Comparison of ENCODE assay signal across 10 cellular contexts in genomic region chr2:98560256-98560771, GRCh38. TPM values are rescaled to one million over a fixed set of nuclear protein-coding genes. Genes with fewer than 3 reads are reported as not detected.
DNase-seq lines count a peak whose midpoint lies in the region; ATAC-seq, FAIRE-seq and TF ChIP-seq lines count a peak whose summit lies in the region.
"Had no signal": no experiment of that assay in that cellular context is flagged by ENCODE, and none has a peak within 500 bp of the region (broad histone marks: within the 10 kb centered on the region; RNA-seq: fewer than 3 reads in every experiment).

No MANE protein-coding gene starts in this region.

- TF ChIP-seq EP300 in HepG2 (IDR thresholded peaks at IDR 0.05; ENCODE audit: low read depth in 2 of 2, low read length in 2 of 2) (no peak), HepG2 (CRISPR knock-in tag; IDR thresholded peaks at IDR 0.05; ENCODE audit: borderline replicate concordance) (no peak)

- no peak for TF ChIP-seq CTCF in HepG2 (CRISPR knock-in tag; IDR thresholded peaks at IDR 0.05)

- no peaks in the 10 kb centered on the region for H3K79me2 ChIP-seq in HepG2 (ENCODE audit: insufficient read depth, low read length)

- peaks cover 5 to 21% (median 9%) of the 10 kb centered on the region in 4 donors for H3K4me1 Mint-ChIP-seq in CD4-positive, CD25-positive, alpha-beta regulatory T cell
- peaks cover 22 to 46% (median 42%) of the 10 kb centered on the region in 4 donors for H3K4me1 Mint-ChIP-seq in naive thymus-derived CD8-positive, alpha-beta T cell

- H3K36me3 Mint-ChIP-seq in CD4-positive, CD25-positive, alpha-beta regulatory T cell = peaks cover 43% of the 10 kb centered on the region
- peaks cover 0 to 95% (median 8%) of the 10 kb centered on the region in 3 donors for H3K36me3 Mint-ChIP-seq in naive thymus-derived CD8-positive, alpha-beta T cell

- peaks cover 97% of the 10 kb centered on the region for H3K36me3 ChIP-seq in CD4-positive, CD25-positive, alpha-beta regulatory T cell (ENCODE audit: control insufficient read depth, insufficient read depth, low read length)
- H3K36me3 ChIP-seq in HepG2 (replicated peaks in 1 of 2; ENCODE audit: control insufficient read depth in 1 of 2, insufficient read depth in 2 of 2, low read length in 2 of 2) = peaks cover 7 to 9% of the 10 kb centered on the region in 2 experiments; a peak in 4 of 5 replicates

- H3K4me2 ChIP-seq in HepG2 (ENCODE audit: low read depth, low read length) = no peak overlapping the region

- in situ Hi-C loops in HepG2 (cut with HindIII; ENCODE audit: extremely low pct_ligation_motif_present, low pct_unique_long_range_greater_than_20kb) = no loop called here

- H3K4me1 ChIP-seq in CD4-positive, CD25-positive, alpha-beta regulatory T cell (ENCODE audit: control insufficient read depth, insufficient read depth, low read length, poor library complexity, severe bottlenecking) = no peaks in the 10 kb centered on the region
- peaks cover 10% of the 10 kb centered on the region; the same call in 1 of the 2 replicates for H3K4me1 ChIP-seq in HepG2 (ENCODE audit: insufficient read depth, low read length)

- H3K27me3 ChIP-seq in CD4-positive, CD25-positive, alpha-beta regulatory T cell (ENCODE audit: control insufficient read depth, insufficient read depth, low read length) = no peaks in the 10 kb centered on the region
- H3K27me3 ChIP-seq in HepG2 (ENCODE audit: control insufficient read depth in 1 of 2, insufficient read depth in 2 of 2, low read length in 2 of 2) = no peaks in the 10 kb centered on the region

- DNase-seq in CD4-positive, CD25-positive, alpha-beta regulatory T cell = no peak
- DNase-seq in M059J (ENCODE audit: low read depth) = peak; percentile 90
- DNase-seq in dedifferentiated amniotic fluid mesenchymal stem cell (ENCODE audit: extremely low spot score) = peak; percentile 94
- DNase-seq in naive thymus-derived CD8-positive, alpha-beta T cell = no peak
- DNase-seq in HepG2 (ENCODE audit: low spot score) = no peak
- no peak for DNase-seq in ecto neural progenitor cell (ENCODE audit: low spot score)
- DNase-seq: midbrain, NCI-H774 had no signal

- H3K27ac Mint-ChIP-seq in CD4-positive, CD25-positive, alpha-beta regulatory T cell = peak overlapping the region in 2 of 3 donors; percentile 30 to 76
- peak overlapping the region in 9 of 10 donors; percentile 4 to 87 (median 53) for H3K27ac Mint-ChIP-seq in naive thymus-derived CD8-positive, alpha-beta T cell

- intact Hi-C loops in HepG2 (cut with micrococcal nuclease; ENCODE audit: unreplicated experiment) = no loop called here

- WGBS in HepG2 (ENCODE audit: low lambda C conversion rate) = 94% methylated on average over 9 of the region's 9 CpGs

- H3K27ac ChIP-seq in CD4-positive, CD25-positive, alpha-beta regulatory T cell (ENCODE audit: insufficient read depth, low read length, poor library complexity, severe bottlenecking) = no peak overlapping the region
- H3K27ac ChIP-seq in HepG2 (ENCODE audit: extremely low read length, insufficient read depth, low read length) = no peak overlapping the region

- no peaks in the 10 kb centered on the region for H3K9me3 Mint-ChIP-seq in CD4-positive, CD25-positive, alpha-beta regulatory T cell
- H3K9me3 Mint-ChIP-seq in naive thymus-derived CD8-positive, alpha-beta T cell = no peaks in the 10 kb centered on the region

- H3K9me3 ChIP-seq in CD4-positive, CD25-positive, alpha-beta regulatory T cell (ENCODE audit: control insufficient read depth in 2 of 2, low read length in 2 of 2) = no peaks in the 10 kb centered on the region
- H3K9me3 ChIP-seq in HepG2 (ENCODE audit: low read length) = no peaks in the 10 kb centered on the region

- H3K27me3 Mint-ChIP-seq in CD4-positive, CD25-positive, alpha-beta regulatory T cell = no peaks in the 10 kb centered on the region
- no peaks in the 10 kb centered on the region for H3K27me3 Mint-ChIP-seq in naive thymus-derived CD8-positive, alpha-beta T cell

- ATAC-seq in CD4-positive, CD25-positive, alpha-beta regulatory T cell (ENCODE audit: low read depth in 2 of 2) = no peak
- ATAC-seq in naive thymus-derived CD8-positive, alpha-beta T cell = no peak
- ATAC-seq in HepG2 (no peak), GM18511 (IDR thresholded peaks at IDR 0.05; ENCODE audit: unreplicated experiment) (no peak), HG03460 (IDR thresholded peaks at IDR 0.05; ENCODE audit: unreplicated experiment) (no peak)

- no TSS peak for BruUV-seq in HepG2 (replicated peaks; lab: Mats Ljungman, UMichigan)

- no peak for TF ChIP-seq RAD21 in HepG2 (CRISPR knock-in tag; IDR thresholded peaks at IDR 0.05)

- H4K20me1 ChIP-seq in HepG2 (ENCODE audit: insufficient read depth, low read length) = no peaks in the 10 kb centered on the region

- FAIRE-seq in HepG2 (lab: Jason Lieb, UNC) = no peak

- POLR2A ChIA-PET in naive thymus-derived CD8-positive, alpha-beta T cell (lab: Charles Lee) = interaction anchor here (1.2 kb wide), 1 partner anchor 10 kb away, joined by 5 read pairs; no protein-coding TSS in a partner anchor
- POLR2A ChIA-PET in HepG2 (lab: Yijun Ruan, JAX) = no interaction called here

- no peak overlapping the region for H2AFZ ChIP-seq in HepG2 (ENCODE audit: low read length)

- H3K9ac ChIP-seq in HepG2 (ENCODE audit: insufficient read depth, low read depth, low read length) = no peak overlapping the region

- H3K4me3 ChIP-seq in CD4-positive, CD25-positive, alpha-beta regulatory T cell (ENCODE audit: low read depth, low read length) = no peak overlapping the region
- no peak overlapping the region for H3K4me3 ChIP-seq in HepG2 (replicated peaks in 1 of 3; ENCODE audit: insufficient read depth in 1 of 3, low read depth in 2 of 3, low read length in 3 of 3)

- CTCF ChIA-PET in HepG2 (lab: Yijun Ruan, JAX; ENCODE audit: low intra/inter-chr PET ratio, low total read pairs) = no interaction called here

- no peak for TF ChIP-seq POLR2A in HepG2 (IDR thresholded peaks at IDR 0.05; ENCODE audit: insufficient read depth in 1 of 2, low read depth in 2 of 2, low read length in 2 of 2)

- H3K4me3 Mint-ChIP-seq in CD4-positive, CD25-positive, alpha-beta regulatory T cell = no peak overlapping the region
- H3K4me3 Mint-ChIP-seq in naive thymus-derived CD8-positive, alpha-beta T cell = peak overlapping the region in 1 of 10 donors; percentile 33

RNA-seq across cellular contexts. Expression of gene COA5, which starts 48.0 kb away (rescaled TPM):
- 20.4 TPM for total RNA-seq in CD4-positive, CD25-positive, alpha-beta regulatory T cell
- 10 to 100 TPM; 32.6 to 40.7 (median 38.6) TPM for polyA plus RNA-seq in CD4-positive, CD25-positive, alpha-beta regulatory T cell
- 15.9 and 28.9 TPM in 2 replicates for total RNA-seq in M059J (2014; rRNA removed; shearing (Covaris generic))
- 10 to 100 TPM; 44.9 to 48.6 TPM for total RNA-seq in naive thymus-derived CD8-positive, alpha-beta T cell
- 10 to 100 TPM; 29.8 to 43.8 (median 42.4) TPM for polyA plus RNA-seq in naive thymus-derived CD8-positive, alpha-beta T cell
- 64.5 and 72.9 TPM in 2 replicates for total RNA-seq in HepG2 (2016; rRNA removed; fragmentation: Illumina TruSeq; extraction: Trizol)
- total RNA-seq in HepG2 (2016; cell fraction: cytosol; rRNA removed; fragmentation: Illumina TruSeq; extraction: Trizol; ENCODE audit: low read depth) = 27.1 and 32.8 TPM in 2 replicates
- 61.3 and 76.9 TPM in 2 replicates for total RNA-seq in HepG2 (2016; cell fraction: insoluble cytoplasmic fraction; rRNA removed; fragmentation: Illumina TruSeq; extraction: Trizol)
- 46.1 and 48.2 TPM in 2 replicates for total RNA-seq in HepG2 (2016; cell fraction: membrane; rRNA removed; fragmentation: Illumina TruSeq; extraction: Trizol)
- total RNA-seq in HepG2 (2016; cell fraction: nucleus; rRNA removed; fragmentation: Illumina TruSeq; extraction: Trizol) = 41.0 and 50.3 TPM in 2 replicates
- 43.6 and 44.4 TPM in 2 replicates for polyA plus RNA-seq in HepG2 (2011; rRNA removed)
- polyA plus RNA-seq in HepG2 (2011; cell fraction: cytosol; rRNA removed) = 33.4 and 39.7 TPM in 2 replicates
- polyA plus RNA-seq in HepG2 (2011; cell fraction: nucleus; rRNA removed) = 36.9 and 50.2 TPM in 2 replicates
- 71.5 and 94.3 TPM in 2 replicates for polyA plus RNA-seq in HepG2 (2012)
- polyA plus RNA-seq in HepG2 (2016; cell fraction: cytosol; fragmentation: Illumina TruSeq; extraction: Trizol; ENCODE audit: low read depth) = 25.6 and 45.6 TPM in 2 replicates
- 61.8 and 75.0 TPM in 2 replicates for polyA plus RNA-seq in HepG2 (2016; cell fraction: insoluble cytoplasmic fraction; fragmentation: Illumina TruSeq; extraction: Trizol; ENCODE audit: low read depth)
- 38.1 and 48.3 TPM in 2 replicates for polyA plus RNA-seq in HepG2 (2016; cell fraction: membrane; fragmentation: Illumina TruSeq; extraction: Trizol; ENCODE audit: low read depth)
- polyA plus RNA-seq in HepG2 (2016; cell fraction: nucleus; fragmentation: Illumina TruSeq; extraction: Trizol; ENCODE audit: insufficient read depth, low read depth) = 94.3 and 101 TPM in 2 replicates
- 4.7 and 10.7 TPM in 2 replicates for polyA minus RNA-seq in HepG2 (2011; rRNA and poly(A)+ RNA removed; ENCODE audit: low replicate concordance)
- polyA minus RNA-seq in HepG2 (2011; cell fraction: cytosol; rRNA and poly(A)+ RNA removed) = 7.8 and 8.6 TPM in 2 replicates
- 45.1 and 55.9 TPM in 2 replicates for polyA minus RNA-seq in HepG2 (2011; cell fraction: nucleus; rRNA and poly(A)+ RNA removed)

RNA-seq across cellular contexts. Expression of gene UNC50, which starts 48.1 kb away (rescaled TPM):
- total RNA-seq in CD4-positive, CD25-positive, alpha-beta regulatory T cell = 17.8 TPM
- polyA plus RNA-seq in CD4-positive, CD25-positive, alpha-beta regulatory T cell = 10 to 100 TPM; 44.9 to 58.6 (median 48.4) TPM
- 63.3 and 67.5 TPM in 2 replicates for total RNA-seq in M059J (2014; rRNA removed; shearing (Covaris generic))
- total RNA-seq in naive thymus-derived CD8-positive, alpha-beta T cell = 10 to 100 TPM; 41.3 to 45.1 TPM
- 10 to 100 TPM; 32.1 to 41.7 (median 36.3) TPM for polyA plus RNA-seq in naive thymus-derived CD8-positive, alpha-beta T cell
- 58.0 and 95.6 TPM in 2 replicates for total RNA-seq in HepG2 (2016; rRNA removed; fragmentation: Illumina TruSeq; extraction: Trizol)
- 42.0 and 43.6 TPM in 2 replicates for total RNA-seq in HepG2 (2016; cell fraction: cytosol; rRNA removed; fragmentation: Illumina TruSeq; extraction: Trizol; ENCODE audit: low read depth)
- total RNA-seq in HepG2 (2016; cell fraction: insoluble cytoplasmic fraction; rRNA removed; fragmentation: Illumina TruSeq; extraction: Trizol) = 63.0 and 102 TPM in 2 replicates
- 47.4 and 49.0 TPM in 2 replicates for total RNA-seq in HepG2 (2016; cell fraction: membrane; rRNA removed; fragmentation: Illumina TruSeq; extraction: Trizol)
- total RNA-seq in HepG2 (2016; cell fraction: nucleus; rRNA removed; fragmentation: Illumina TruSeq; extraction: Trizol) = 79.1 and 80.7 TPM in 2 replicates
- 63.3 and 92.6 TPM in 2 replicates for polyA plus RNA-seq in HepG2 (2011; rRNA removed)
- polyA plus RNA-seq in HepG2 (2011; cell fraction: cytosol; rRNA removed) = 47.2 and 81.0 TPM in 2 replicates
- 54.2 and 66.7 TPM in 2 replicates for polyA plus RNA-seq in HepG2 (2011; cell fraction: nucleus; rRNA removed)
- 68.6 and 76.2 TPM in 2 replicates for polyA plus RNA-seq in HepG2 (2012)
- 28.0 and 31.3 TPM in 2 replicates for polyA plus RNA-seq in HepG2 (2016; cell fraction: cytosol; fragmentation: Illumina TruSeq; extraction: Trizol; ENCODE audit: low read depth)
- polyA plus RNA-seq in HepG2 (2016; cell fraction: insoluble cytoplasmic fraction; fragmentation: Illumina TruSeq; extraction: Trizol; ENCODE audit: low read depth) = 47.7 and 52.9 TPM in 2 replicates
- 29.3 and 32.1 TPM in 2 replicates for polyA plus RNA-seq in HepG2 (2016; cell fraction: membrane; fragmentation: Illumina TruSeq; extraction: Trizol; ENCODE audit: low read depth)
- 106 and 112 TPM in 2 replicates for polyA plus RNA-seq in HepG2 (2016; cell fraction: nucleus; fragmentation: Illumina TruSeq; extraction: Trizol; ENCODE audit: insufficient read depth, low read depth)
- 13.4 and 13.9 TPM in 2 replicates for polyA minus RNA-seq in HepG2 (2011; rRNA and poly(A)+ RNA removed; ENCODE audit: low replicate concordance)
- polyA minus RNA-seq in HepG2 (2011; cell fraction: cytosol; rRNA and poly(A)+ RNA removed) = 19.4 and 20.5 TPM in 2 replicates
- polyA minus RNA-seq in HepG2 (2011; cell fraction: nucleus; rRNA and poly(A)+ RNA removed) = 42.7 and 44.1 TPM in 2 replicates

Comparison
In these comparisons a context has a peak if more than half of its experiments do, and no peak if none do; other contexts are left out.
1. DNase-seq: peak in M059J (single experiment) and dedifferentiated amniotic fluid mesenchymal stem cell (single experiment); none in CD4-positive, CD25-positive, alpha-beta regulatory T cell (0 of 3), naive thymus-derived CD8-positive, alpha-beta T cell (0 of 10), HepG2 (single experiment) and ecto neural progenitor cell (single experiment).